In the genomic region with DNA sequence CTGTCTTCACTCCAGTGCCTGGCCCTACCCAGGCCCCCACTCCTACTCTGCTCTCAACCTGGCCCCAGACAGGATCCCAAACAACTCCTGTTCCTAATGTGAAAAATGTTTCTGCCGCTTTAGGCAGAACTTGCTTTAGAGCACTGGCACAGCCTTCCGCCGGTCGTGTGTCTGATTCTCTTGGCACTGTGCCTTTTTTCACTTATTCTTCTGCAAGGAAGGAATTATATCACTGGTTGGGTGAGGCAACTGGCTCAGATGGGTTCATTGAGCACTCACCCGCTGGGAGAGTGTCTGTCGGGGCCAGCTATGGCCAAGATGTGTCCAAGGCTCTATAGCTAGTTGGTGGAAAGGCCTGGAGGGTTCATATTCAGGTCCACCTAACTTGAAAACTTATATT, we compare ENCODE assay signal across 17 cellular contexts. TPM values are rescaled to one million over a fixed set of nuclear protein-coding genes. Genes with fewer than 3 reads are reported as not detected.
DNase-seq lines count a peak whose midpoint lies in the region; ATAC-seq and TF ChIP-seq lines count a peak whose summit lies in the region.
"Had no signal": no experiment of that assay in that cellular context is flagged by ENCODE, and none has a peak within 500 bp of the region (broad histone marks: within the 10 kb centered on the region; RNA-seq: fewer than 3 reads in every experiment).

No MANE protein-coding gene starts in this region.

- H3K79me2 ChIP-seq in hepatocyte (no peaks in the 10 kb centered on the region), OCI-LY7 (ENCODE audit: insufficient read depth, low read depth, low read length) (no peaks in the 10 kb centered on the region)

- peak; percentile 39 for ATAC-seq in left lung
- ATAC-seq: A549, Right ventricle myocardium inferior had no signal

- intact Hi-C loops in left lung (cut with DNase I) (no loop called here), OCI-LY7 (cut with micrococcal nuclease; ENCODE audit: unreplicated experiment) (no loop called here)

- H2AFZ ChIP-seq in hepatocyte = no peak overlapping the region
- no peak overlapping the region for H2AFZ ChIP-seq in OCI-LY7 (ENCODE audit: low read length)

- POLR2A ChIA-PET in OCI-LY7 (lab: Charles Lee) = no interaction called here

- CTCF ChIA-PET in OCI-LY7 (lab: Charles Lee; ENCODE audit: unreplicated experiment) = no interaction called here

- TF ChIP-seq CTCF in hepatocyte (IDR thresholded peaks at IDR 0.05; ENCODE audit: poor library complexity) = no peak
- TF ChIP-seq CTCF in left lung (IDR thresholded peaks at IDR 0.05) = no peak
- TF ChIP-seq CTCF in retinal pigment epithelial cell (conservative IDR thresholded peaks at IDR 0.05; ENCODE audit: low read depth, low read length) = no peak
- no peak for TF ChIP-seq CTCF in OCI-LY7 (conservative IDR thresholded peaks at IDR 0.05; ENCODE audit: low read length)

- 52% methylated on average over 6 of the region's 6 CpGs for WGBS in hepatocyte (ENCODE audit: low lambda C conversion rate, missing lambda C conversion rate)

- no TSS peak for BruUV-seq in OCI-LY7 (replicated peaks; lab: Mats Ljungman, UMichigan)

- H3K27ac ChIP-seq in hepatocyte (peak overlapping the region; percentile 88), left lung (no peak overlapping the region), OCI-LY7 (ENCODE audit: low read depth, low read length, poor library complexity, severe bottlenecking) (no peak overlapping the region)
- H3K27ac ChIP-seq: A549 had no signal

- H4K20me1 ChIP-seq in hepatocyte (ENCODE audit: insufficient read depth, poor library complexity, severe bottlenecking) (no peaks in the 10 kb centered on the region), OCI-LY7 (ENCODE audit: insufficient read depth, low read length) (no peaks in the 10 kb centered on the region)

- H3K4me1 ChIP-seq in hepatocyte (ENCODE audit: insufficient read depth) (peaks cover 11% of the 10 kb centered on the region), left lung (peaks cover 0 to 6% of the 10 kb centered on the region in 2 donors), OCI-LY7 (ENCODE audit: insufficient read depth, low read length, poor library complexity, severe bottlenecking) (no peaks in the 10 kb centered on the region)

- DNase-seq in NCI-H446 treated with DMSO at 0.1 percent for 48 hours (lab: John Stamatoyannopoulos, UW) (peak; percentile 61), hepatocyte (ENCODE audit: low spot score) (peak; percentile 39), left lung (no peak), retinal pigment epithelial cell (ENCODE audit: low read depth) (peak; percentile 15), NCI-H774 (lab: John Stamatoyannopoulos, UW) (no peak), OCI-LY7 (ENCODE audit: low spot score) (no peak), medulla oblongata (ENCODE audit: extremely low spot score) (no peak)
- DNase-seq: GDM1, H7, Karpas-422, MV-4-11, NCI-H1105 treated with DMSO at 0.1 percent for 48 hours, NCI-H1694 treated with DMSO at 0.1 percent for 48 hours, NCI-H2227 treated with DMSO at 0.1 percent for 48 hours, NCI-H524 treated with DMSO at 0.1 percent for 48 hours had no signal

- H3K9me3 ChIP-seq in hepatocyte (ENCODE audit: low read depth) = no peaks in the 10 kb centered on the region
- no peaks in the 10 kb centered on the region for H3K9me3 ChIP-seq in left lung
- H3K9me3 ChIP-seq in OCI-LY7 (ENCODE audit: low read length) = no peaks in the 10 kb centered on the region
- H3K9me3 ChIP-seq: A549 had no signal

- no peaks in the 10 kb centered on the region for H3K27me3 ChIP-seq in hepatocyte
- no peaks in the 10 kb centered on the region for H3K27me3 ChIP-seq in left lung

- H3K4me2 ChIP-seq in hepatocyte (no peak overlapping the region), OCI-LY7 (ENCODE audit: low read length) (no peak overlapping the region)
- H3K4me2 ChIP-seq: A549 had no signal

- H3K9me2 ChIP-seq in hepatocyte (replicated peaks; ENCODE audit: insufficient read depth) (no peaks in the 10 kb centered on the region), OCI-LY7 (ENCODE audit: insufficient read depth, low read length) (no peaks in the 10 kb centered on the region)

- H3K4me3 ChIP-seq in hepatocyte (no peak overlapping the region), left lung (no peak overlapping the region), retinal pigment epithelial cell (ENCODE audit: low read length) (no peak overlapping the region), OCI-LY7 (ENCODE audit: low read depth, low read length, poor library complexity, severe bottlenecking) (no peak overlapping the region)
- H3K4me3 ChIP-seq: A549 had no signal

- H3K36me3 ChIP-seq in hepatocyte (replicated peaks; ENCODE audit: insufficient read depth, low read depth) (no peaks in the 10 kb centered on the region), left lung (no peaks in the 10 kb centered on the region), OCI-LY7 (ENCODE audit: insufficient read depth, low read length) (no peaks in the 10 kb centered on the region)

RNA-seq across cellular contexts. Expression of a gene that starts 33.6 kb away (rescaled TPM):
- total RNA-seq in hepatocyte (293 and 339 TPM in 2 replicates), left lung (1,000 to 10,000 TPM in 1 of 2 donors, 100 to 1,000 TPM in 1; 930 to 1,150 TPM), OCI-LY7 (2022) (393 and 415 TPM in 2 replicates)
- polyA plus RNA-seq in hepatocyte = 349 and 350 TPM in 2 replicates
- total RNA-seq in OCI-LY7 (2014; rRNA removed; shearing (Covaris generic)) = 672 and 804 TPM in 2 replicates

Comparison
In these comparisons a context has a peak if more than half of its experiments do, and no peak if none do; other contexts are left out.
1. DNase-seq: peak in NCI-H446 treated with DMSO at 0.1 percent for 48 hours (single experiment), hepatocyte (single experiment) and retinal pigment epithelial cell (single experiment); none in left lung (0 of 2), NCI-H774 (single experiment), OCI-LY7 (single experiment) and medulla oblongata (single experiment).